Comparison of ENCODE assay signal across 2 cellular contexts in the genomic region with DNA sequence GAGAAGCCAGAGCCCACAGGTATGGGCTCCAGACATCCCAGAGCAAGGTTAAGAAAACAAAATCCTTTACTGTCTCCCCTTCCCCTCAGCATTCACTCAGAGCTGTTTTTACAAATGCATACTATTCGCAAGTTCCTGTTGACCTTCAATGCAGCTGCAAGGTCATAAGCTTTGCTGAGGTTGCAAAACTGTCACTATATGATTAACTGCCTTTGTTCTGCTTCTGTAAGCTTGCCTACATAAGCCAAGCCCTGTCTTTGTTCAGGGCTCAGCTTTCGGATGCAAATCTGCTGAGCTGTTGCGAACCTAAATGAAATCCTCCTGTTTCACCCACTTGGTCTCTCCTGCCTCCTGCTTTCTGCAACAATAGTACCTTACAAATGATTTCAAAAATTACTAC.
TF ChIP-seq lines count a peak whose summit lies in the region.
"Not testable (repeated sequence)": the region's sequence is repeated elsewhere in the genome, so short reads cannot be mapped to it uniquely, and the experiment has no call there.

No MANE protein-coding gene starts in this region.

TF ChIP-seq in HEK293T, 16 proteins besides CTCF, POLR2A, EP300 and RAD21:
- TF ChIP-seq, protein P1, sequence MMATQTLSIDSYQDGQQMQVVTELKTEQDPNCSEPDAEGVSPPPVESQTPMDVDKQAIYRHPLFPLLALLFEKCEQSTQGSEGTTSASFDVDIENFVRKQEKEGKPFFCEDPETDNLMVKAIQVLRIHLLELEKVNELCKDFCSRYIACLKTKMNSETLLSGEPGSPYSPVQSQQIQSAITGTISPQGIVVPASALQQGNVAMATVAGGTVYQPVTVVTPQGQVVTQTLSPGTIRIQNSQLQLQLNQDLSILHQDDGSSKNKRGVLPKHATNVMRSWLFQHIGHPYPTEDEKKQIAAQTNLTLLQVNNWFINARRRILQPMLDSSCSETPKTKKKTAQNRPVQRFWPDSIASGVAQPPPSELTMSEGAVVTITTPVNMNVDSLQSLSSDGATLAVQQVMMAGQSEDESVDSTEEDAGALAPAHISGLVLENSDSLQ (IDR thresholded peaks at IDR 0.05): peak; percentile 60; the same call in 1 of the 2 replicates

TF ChIP-seq in HepG2, 621 proteins besides CTCF, POLR2A, EP300 and RAD21:
- TF ChIP-seq SOX6 (IDR thresholded peaks at IDR 0.05): not testable (repeated sequence)
- TF ChIP-seq SOX6 (CRISPR knock-in tag; IDR thresholded peaks at IDR 0.05) (peak; percentile 67), SOX13 (IDR thresholded peaks at IDR 0.05) (0 out of 2 replicates have a peak, but pooled peaks have one; percentile 29), SOX13 (CRISPR knock-in tag; conservative IDR thresholded peaks at IDR 0.05 in 1 of 2, IDR thresholded peaks at IDR 0.05 in 1 of 2) (peak in 1 of 2 experiments; percentile 92; a peak in 2 of 4 replicates), HOXA9 (CRISPR knock-in tag; IDR thresholded peaks at IDR 0.05; ENCODE audit: borderline replicate concordance) (peak; percentile 77; the same call in 1 of the 2 replicates), MAFF (IDR thresholded peaks at IDR 0.05; ENCODE audit: low read depth, low read length) (peak; percentile 81), HOXA5 (CRISPR knock-in tag; IDR thresholded peaks at IDR 0.05) (peak; percentile 99), SOX5 (CRISPR knock-in tag; IDR thresholded peaks at IDR 0.05; ENCODE audit: borderline replicate concordance) (peak; percentile 77), MAFK (conservative IDR thresholded peaks at IDR 0.05 in 1 of 2, IDR thresholded peaks at IDR 0.05 in 1 of 2; ENCODE audit: low read length in 2 of 2) (peak; percentile 76), MAFG (CRISPR knock-in tag; IDR thresholded peaks at IDR 0.05) (peak; percentile 49; the same call in 1 of the 2 replicates), ESRRA (CRISPR knock-in tag; IDR thresholded peaks at IDR 0.05; ENCODE audit: low read depth) (peak; percentile 94), HOXD1 (CRISPR knock-in tag; IDR thresholded peaks at IDR 0.05) (peak; percentile 98), MEIS2 (CRISPR knock-in tag; IDR thresholded peaks at IDR 0.05) (peak; percentile 94)
- TF ChIP-seq, protein P2, sequence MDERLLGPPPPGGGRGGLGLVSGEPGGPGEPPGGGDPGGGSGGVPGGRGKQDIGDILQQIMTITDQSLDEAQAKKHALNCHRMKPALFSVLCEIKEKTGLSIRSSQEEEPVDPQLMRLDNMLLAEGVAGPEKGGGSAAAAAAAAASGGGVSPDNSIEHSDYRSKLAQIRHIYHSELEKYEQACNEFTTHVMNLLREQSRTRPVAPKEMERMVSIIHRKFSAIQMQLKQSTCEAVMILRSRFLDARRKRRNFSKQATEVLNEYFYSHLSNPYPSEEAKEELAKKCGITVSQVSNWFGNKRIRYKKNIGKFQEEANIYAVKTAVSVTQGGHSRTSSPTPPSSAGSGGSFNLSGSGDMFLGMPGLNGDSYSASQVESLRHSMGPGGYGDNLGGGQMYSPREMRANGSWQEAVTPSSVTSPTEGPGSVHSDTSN (CRISPR knock-in tag; IDR thresholded peaks at IDR 0.05): peak; percentile 41; the same call in 1 of the 2 replicates
